In genomic region chr14:101780887-101781239, GRCh38 we compare ENCODE assay signal across 10 cellular contexts. TPM values are rescaled to one million over a fixed set of nuclear protein-coding genes. Genes with fewer than 3 reads are reported as not detected.
A peak's percentile ranks its signal among the peaks of the same experiment; 100 is the strongest.
DNase-seq lines count a peak whose midpoint lies in the region; ATAC-seq, FAIRE-seq and TF ChIP-seq lines count a peak whose summit lies in the region.
"Had no signal": no experiment of that assay in that cellular context is flagged by ENCODE, and none has a peak within 500 bp of the region (broad histone marks: within the 10 kb centered on the region; RNA-seq: fewer than 3 reads in every experiment).

No MANE protein-coding gene starts in this region.

- peak overlapping the region; percentile 66 to 83 (median 71) for H3K4me3 Mint-ChIP-seq in CD4-positive, CD25-positive, alpha-beta regulatory T cell
- H3K4me3 Mint-ChIP-seq in progenitor cell of endocrine pancreas (ENCODE audit: low read depth): peak overlapping the region; percentile 44

- no peak overlapping the region for H3K27ac ChIP-seq in CD4-positive, CD25-positive, alpha-beta regulatory T cell (ENCODE audit: insufficient read depth, low read length, poor library complexity, severe bottlenecking)
- H3K27ac ChIP-seq: HL-60 had no signal

- peaks cover 0 to 3% (median 0%) of the 10 kb centered on the region in 7 donors for H3K9me3 Mint-ChIP-seq in CD4-positive, CD25-positive, alpha-beta regulatory T cell
- no peaks in the 10 kb centered on the region for H3K9me3 Mint-ChIP-seq in progenitor cell of endocrine pancreas (ENCODE audit: low read depth)

- peaks cover 0 to 56% (median 21%) of the 10 kb centered on the region in 4 donors for H3K4me1 Mint-ChIP-seq in CD4-positive, CD25-positive, alpha-beta regulatory T cell
- peaks cover 2% of the 10 kb centered on the region for H3K4me1 Mint-ChIP-seq in progenitor cell of endocrine pancreas (ENCODE audit: low read depth)

- H3K9me3 ChIP-seq in CD4-positive, CD25-positive, alpha-beta regulatory T cell (ENCODE audit: control insufficient read depth in 2 of 2, low read length in 2 of 2): no peaks in the 10 kb centered on the region

- no peak for FAIRE-seq in RCC 7860 (lab: Jason Lieb, UNC)
- FAIRE-seq: TTC549 had no signal

- H3K36me3 ChIP-seq in CD4-positive, CD25-positive, alpha-beta regulatory T cell (ENCODE audit: control insufficient read depth, insufficient read depth, low read length): no peaks in the 10 kb centered on the region

- ATAC-seq in CD4-positive, CD25-positive, alpha-beta regulatory T cell (ENCODE audit: low read depth in 2 of 2): peak in 1 of 2 donors; percentile 29
- peak; percentile 22 for ATAC-seq in SK-N-SH treated with all-trans-retinoic acid at 6 μM for 48 hours
- ATAC-seq in left ventricle myocardium superior: peak; percentile 34
- no peak for ATAC-seq in HG03095 (IDR thresholded peaks at IDR 0.05; ENCODE audit: unreplicated experiment)
- ATAC-seq in GM18870 (IDR thresholded peaks at IDR 0.05; ENCODE audit: unreplicated experiment): no peak

- peaks cover 17% of the 10 kb centered on the region for H3K27me3 Mint-ChIP-seq in CD4-positive, CD25-positive, alpha-beta regulatory T cell
- H3K27me3 Mint-ChIP-seq in progenitor cell of endocrine pancreas: peaks cover 31% of the 10 kb centered on the region

- intact Hi-C loops in left ventricle myocardium superior (cut with micrococcal nuclease): no loop called here

- H3K36me3 Mint-ChIP-seq in CD4-positive, CD25-positive, alpha-beta regulatory T cell: peaks cover 17% of the 10 kb centered on the region
- H3K36me3 Mint-ChIP-seq in progenitor cell of endocrine pancreas (ENCODE audit: insufficient read depth): peaks cover 2% of the 10 kb centered on the region

- TF ChIP-seq CTCF in progenitor cell of endocrine pancreas (IDR thresholded peaks at IDR 0.05; ENCODE audit: unreplicated experiment): no peak

- H3K4me1 ChIP-seq in CD4-positive, CD25-positive, alpha-beta regulatory T cell (ENCODE audit: control insufficient read depth, insufficient read depth, low read length, poor library complexity, severe bottlenecking): peaks cover 7% of the 10 kb centered on the region

- no peak overlapping the region for H3K27ac Mint-ChIP-seq in CD4-positive, CD25-positive, alpha-beta regulatory T cell
- no peak overlapping the region for H3K27ac Mint-ChIP-seq in progenitor cell of endocrine pancreas

- no peak for DNase-seq in CD4-positive, CD25-positive, alpha-beta regulatory T cell
- DNase-seq in left ventricle myocardium superior: no peak
- DNase-seq in progenitor cell of endocrine pancreas (ENCODE audit: low spot score, unreplicated experiment): no peak
- DNase-seq in RCC 7860 (ENCODE audit: low spot score): no peak
- no peak for DNase-seq in cerebellum (ENCODE audit: low spot score)

- no peak overlapping the region for H3K4me3 ChIP-seq in CD4-positive, CD25-positive, alpha-beta regulatory T cell (ENCODE audit: low read depth, low read length)

- H3K27me3 ChIP-seq in CD4-positive, CD25-positive, alpha-beta regulatory T cell (ENCODE audit: control insufficient read depth, insufficient read depth, low read length): no peaks in the 10 kb centered on the region

TF ChIP-seq in SK-N-SH treated with all-trans-retinoic acid at 6 μM for 48 hours, 23 proteins besides CTCF, POLR2A, EP300 and RAD21 (continues in another document):
- TF ChIP-seq, protein P1, sequence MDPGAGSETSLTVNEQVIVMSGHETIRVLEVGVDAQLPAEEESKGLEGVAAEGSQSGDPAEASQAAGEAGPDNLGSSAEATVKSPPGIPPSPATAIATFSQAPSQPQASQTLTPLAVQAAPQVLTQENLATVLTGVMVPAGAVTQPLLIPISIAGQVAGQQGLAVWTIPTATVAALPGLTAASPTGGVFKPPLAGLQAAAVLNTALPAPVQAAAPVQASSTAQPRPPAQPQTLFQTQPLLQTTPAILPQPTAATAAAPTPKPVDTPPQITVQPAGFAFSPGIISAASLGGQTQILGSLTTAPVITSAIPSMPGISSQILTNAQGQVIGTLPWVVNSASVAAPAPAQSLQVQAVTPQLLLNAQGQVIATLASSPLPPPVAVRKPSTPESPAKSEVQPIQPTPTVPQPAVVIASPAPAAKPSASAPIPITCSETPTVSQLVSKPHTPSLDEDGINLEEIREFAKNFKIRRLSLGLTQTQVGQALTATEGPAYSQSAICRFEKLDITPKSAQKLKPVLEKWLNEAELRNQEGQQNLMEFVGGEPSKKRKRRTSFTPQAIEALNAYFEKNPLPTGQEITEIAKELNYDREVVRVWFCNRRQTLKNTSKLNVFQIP (CRISPR knock-in tag; IDR thresholded peaks at IDR 0.05; ENCODE audit: borderline replicate concordance, low read depth): no peak
- TF ChIP-seq ZNF565 (CRISPR knock-in tag; conservative IDR thresholded peaks at IDR 0.05; ENCODE audit: low read depth): no peak
- no peak for TF ChIP-seq SNAI2 (CRISPR knock-in tag; IDR thresholded peaks at IDR 0.05)
- TF ChIP-seq ISL1 (CRISPR knock-in tag; IDR thresholded peaks at IDR 0.05): no peak
- TF ChIP-seq ZFP30 (CRISPR knock-in tag; IDR thresholded peaks at IDR 0.05): no peak
- TF ChIP-seq OSR1 (CRISPR knock-in tag; IDR thresholded peaks at IDR 0.05): no peak
- no peak for TF ChIP-seq PATZ1 (CRISPR knock-in tag; IDR thresholded peaks at IDR 0.05; ENCODE audit: borderline replicate concordance)
- no peak for TF ChIP-seq TOX (CRISPR knock-in tag; IDR thresholded peaks at IDR 0.05; ENCODE audit: borderline replicate concordance)
- TF ChIP-seq ZNF70 (CRISPR knock-in tag; IDR thresholded peaks at IDR 0.05): no peak
- no peak for TF ChIP-seq ZFP3 (CRISPR knock-in tag; IDR thresholded peaks at IDR 0.05)
- no peak for TF ChIP-seq BACH2 (CRISPR knock-in tag; IDR thresholded peaks at IDR 0.05; ENCODE audit: borderline replicate concordance)
- no peak for TF ChIP-seq CSDC2 (CRISPR knock-in tag; IDR thresholded peaks at IDR 0.05)
- TF ChIP-seq TCF4 (CRISPR knock-in tag; IDR thresholded peaks at IDR 0.05; ENCODE audit: borderline replicate concordance): no peak
- TF ChIP-seq, protein P2, sequence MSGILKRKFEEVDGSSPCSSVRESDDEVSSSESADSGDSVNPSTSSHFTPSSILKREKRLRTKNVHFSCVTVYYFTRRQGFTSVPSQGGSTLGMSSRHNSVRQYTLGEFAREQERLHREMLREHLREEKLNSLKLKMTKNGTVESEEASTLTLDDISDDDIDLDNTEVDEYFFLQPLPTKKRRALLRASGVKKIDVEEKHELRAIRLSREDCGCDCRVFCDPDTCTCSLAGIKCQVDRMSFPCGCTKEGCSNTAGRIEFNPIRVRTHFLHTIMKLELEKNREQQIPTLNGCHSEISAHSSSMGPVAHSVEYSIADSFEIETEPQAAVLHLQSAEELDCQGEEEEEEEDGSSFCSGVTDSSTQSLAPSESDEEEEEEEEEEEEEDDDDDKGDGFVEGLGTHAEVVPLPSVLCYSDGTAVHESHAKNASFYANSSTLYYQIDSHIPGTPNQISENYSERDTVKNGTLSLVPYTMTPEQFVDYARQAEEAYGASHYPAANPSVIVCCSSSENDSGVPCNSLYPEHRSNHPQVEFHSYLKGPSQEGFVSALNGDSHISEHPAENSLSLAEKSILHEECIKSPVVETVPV (CRISPR knock-in tag; IDR thresholded peaks at IDR 0.05): no peak
- no peak for TF ChIP-seq RARB (CRISPR knock-in tag; IDR thresholded peaks at IDR 0.05)
- TF ChIP-seq ZNF8 (CRISPR knock-in tag; IDR thresholded peaks at IDR 0.05): no peak
- TF ChIP-seq CREB5 (CRISPR knock-in tag; IDR thresholded peaks at IDR 0.05; ENCODE audit: low read depth): no peak
- TF ChIP-seq ZC3H10 (CRISPR knock-in tag; IDR thresholded peaks at IDR 0.05): no peak

RNA-seq across cellular contexts. Expression of gene PPP2R5C, which starts 19.4 kb away (rescaled TPM):
- 650 TPM for total RNA-seq in CD4-positive, CD25-positive, alpha-beta regulatory T cell
- polyA plus RNA-seq in CD4-positive, CD25-positive, alpha-beta regulatory T cell: 100 to 1,000 TPM; 244 to 294 (median 270) TPM
- total RNA-seq in left ventricle myocardium superior (211 TPM), progenitor cell of endocrine pancreas (106 and 120 TPM in 2 replicates), cerebellum (125 TPM)

Comparison
In these comparisons a context has a peak if more than half of its experiments do, and no peak if none do; other contexts are left out.
1. ATAC-seq: peak in SK-N-SH treated with all-trans-retinoic acid at 6 μM for 48 hours (single experiment) and left ventricle myocardium superior (single experiment); none in HG03095 (single experiment) and GM18870 (single experiment).